ENCODE assay signal across 20 cellular contexts in genomic region chr16:61831351-61831933, GRCh38.
"Had no signal": no experiment of that assay in that cellular context is flagged by ENCODE, and none has a peak within 500 bp of the region (broad histone marks: within the 10 kb centered on the region; RNA-seq: fewer than 3 reads in every experiment).

No MANE protein-coding gene starts in this region.

- H3K9me3 ChIP-seq: MG63 had no signal

- DNase-seq: KBM-7, MG63, NCI-H1092, NCI-H1105 treated with DMSO at 0.1 percent for 48 hours, NCI-H1417 treated with DMSO at 0.1 percent for 48 hours, NCI-H146, NCI-H187, NCI-H2029, NCI-H2081 treated with DMSO at 0.1 percent for 48 hours, NCI-H2171, NCI-H510A, NCI-H524 treated with DMSO at 0.1 percent for 48 hours, NCI-H69, NCI-H774, PC-3, SHP77 had no signal

- H3K4me3 ChIP-seq: MG63 had no signal

- H3K27me3 ChIP-seq: MG63 had no signal

- ATAC-seq: Panc1, PC-3, SK-N-SH treated with all-trans-retinoic acid at 6 μM for 48 hours had no signal

- H3K27ac ChIP-seq: HL-60, RWPE1 had no signal

- H3K36me3 ChIP-seq: MG63 had no signal
